In genomic region chr20:38173237-38174156, GRCh38 we compare ENCODE assay signal across 9 cellular contexts. TPM values are rescaled to one million over a fixed set of nuclear protein-coding genes. Genes with fewer than 3 reads are reported as not detected.
A peak's percentile ranks its signal among the peaks of the same experiment; 100 is the strongest.
DNase-seq lines count a peak whose midpoint lies in the region; ATAC-seq, FAIRE-seq and TF ChIP-seq lines count a peak whose summit lies in the region.
"Had no signal": no experiment of that assay in that cellular context is flagged by ENCODE, and none has a peak within 500 bp of the region (broad histone marks: within the 10 kb centered on the region; RNA-seq: fewer than 3 reads in every experiment).

No MANE protein-coding gene starts in this region.

- H3K4me2 ChIP-seq in keratinocyte (ENCODE audit: control insufficient read depth, extremely low read depth, insufficient read depth, low read depth, low read length): peak overlapping the region; percentile 1

- H2AFZ ChIP-seq in keratinocyte (ENCODE audit: control insufficient read depth, low read length): no peak overlapping the region

- no peaks in the 10 kb centered on the region for H3K36me3 Mint-ChIP-seq in HFFc6 (ENCODE audit: low read depth)
- H3K36me3 Mint-ChIP-seq: CD4-positive, CD25-positive, alpha-beta regulatory T cell had no signal

- no peaks in the 10 kb centered on the region for H3K36me3 ChIP-seq in keratinocyte (ENCODE audit: control insufficient read depth in 2 of 2, extremely low read depth in 1 of 2, insufficient read depth in 2 of 2, low read length in 2 of 2)

- ATAC-seq in HG03139 (IDR thresholded peaks at IDR 0.05; ENCODE audit: unreplicated experiment) (no peak), GM18868 (IDR thresholded peaks at IDR 0.05; ENCODE audit: unreplicated experiment) (no peak)

- no peaks in the 10 kb centered on the region for H3K9me1 ChIP-seq in keratinocyte (ENCODE audit: control insufficient read depth, extremely low read depth, insufficient read depth, low read length)

- no peaks in the 10 kb centered on the region for H4K20me1 ChIP-seq in keratinocyte (ENCODE audit: control insufficient read depth, extremely low read depth, insufficient read depth, low read length)

- dilution Hi-C loops in keratinocyte (cut with MboI; ENCODE audit: extremely low pct_ligation_motif_present, low sequenced_read_pairs): no loop called here

- no peaks in the 10 kb centered on the region for H3K79me2 ChIP-seq in keratinocyte (ENCODE audit: control insufficient read depth, insufficient read depth, low read length)

- peak; percentile 34 for FAIRE-seq in keratinocyte (lab: Jason Lieb, UNC)

- H3K9me3 Mint-ChIP-seq in HFFc6: no peaks in the 10 kb centered on the region
- H3K9me3 Mint-ChIP-seq: CD4-positive, CD25-positive, alpha-beta regulatory T cell had no signal

- no peak overlapping the region for H3K27ac ChIP-seq in keratinocyte (ENCODE audit: control insufficient read depth, insufficient read depth, low read length)

- DNase-seq in 8988T (peak; percentile 59), HFFc6 (peak; percentile 85), astrocyte of the cerebellum (ENCODE audit: low read depth) (peak; percentile 42), keratinocyte (ENCODE audit: low read depth, low spot score) (no peak), germinal center (ENCODE audit: low spot score) (no peak)
- no peak for DNase-seq in activated T-cell treated with anti-CD3 and anti-CD28 coated beads, Interleukin-2, amount 50 U/mL, for 48 hours
- DNase-seq: CD4-positive, CD25-positive, alpha-beta regulatory T cell had no signal

- peaks cover 72% of the 10 kb centered on the region for H3K4me1 Mint-ChIP-seq in HFFc6 (ENCODE audit: low read depth)

- H3K4me1 ChIP-seq in keratinocyte (ENCODE audit: control insufficient read depth, extremely low read depth, insufficient read depth, low read length): peaks cover 23% of the 10 kb centered on the region

- no peak overlapping the region for H3K9ac ChIP-seq in keratinocyte (ENCODE audit: control insufficient read depth, extremely low read depth, insufficient read depth, low read length)

- TF ChIP-seq CTCF in HFFc6 (IDR thresholded peaks at IDR 0.05): peak; percentile 41; the same call in 1 of the 2 replicates
- no peak for TF ChIP-seq CTCF in astrocyte of the cerebellum (IDR thresholded peaks at IDR 0.05; ENCODE audit: low read depth, low read length, missing control alignments)
- peak in 1 of 3 experiments; percentile 48 for TF ChIP-seq CTCF in keratinocyte (optimal IDR thresholded peaks at IDR 0.05 in 1 of 3, IDR thresholded peaks at IDR 0.05 in 1 of 3, conservative IDR thresholded peaks at IDR 0.05 in 1 of 3; ENCODE audit: extremely low read depth in 1 of 3, insufficient read depth in 2 of 3, low read length in 3 of 3)

- no peaks in the 10 kb centered on the region for H3K9me3 ChIP-seq in keratinocyte (ENCODE audit: control insufficient read depth, low read depth, low read length)

- no peak overlapping the region for H3K4me3 ChIP-seq in astrocyte of the cerebellum (ENCODE audit: low read depth, low read length)
- no peak overlapping the region for H3K4me3 ChIP-seq in keratinocyte (ENCODE audit: control insufficient read depth in 2 of 3, extremely low read depth in 1 of 3, insufficient read depth in 2 of 3, low read depth in 1 of 3, low read length in 3 of 3)

- in situ Hi-C loops in astrocyte of the cerebellum (cut with HindIII; ENCODE audit: low sequenced_read_pairs): no loop called here

- H3K4me3 Mint-ChIP-seq in HFFc6: peak overlapping the region; percentile 30; the same call in 1 of the 2 replicates
- H3K4me3 Mint-ChIP-seq: CD4-positive, CD25-positive, alpha-beta regulatory T cell had no signal

- H3K27ac Mint-ChIP-seq in HFFc6: peak overlapping the region; percentile 77
- H3K27ac Mint-ChIP-seq: CD4-positive, CD25-positive, alpha-beta regulatory T cell had no signal

- peaks cover 2% of the 10 kb centered on the region for H3K27me3 Mint-ChIP-seq in HFFc6 (ENCODE audit: insufficient read depth)

- H3K27me3 ChIP-seq in keratinocyte (ENCODE audit: control insufficient read depth, extremely low read depth, insufficient read depth, low read length): no peaks in the 10 kb centered on the region

RNA-seq across cellular contexts. Expression of gene TGM2, which starts 8.4 kb away (rescaled TPM):
- total RNA-seq in HFFc6 (2021; fragmentation: NEBNext Ultra II Directional; extraction: Animal tissue kit (Norgen Biotek cat#: 25700)): 100 to 1,000 TPM in 5 of 6 experiments, 10 to 100 TPM in 1; 99.6 to 430 (median 111) TPM
- 18.4 to 50.3 TPM (median 18.7 TPM) in 3 replicates for polyA plus RNA-seq in keratinocyte
- 0.86 TPM for polyA plus RNA-seq in keratinocyte (2011; ENCODE audit: low read depth)
- polyA plus RNA-seq in keratinocyte (2011; cell fraction: cytosol; rRNA removed): 16.2 and 22.6 TPM in 2 replicates
- 30.9 and 32.5 TPM in 2 replicates for polyA plus RNA-seq in keratinocyte (2011; cell fraction: nucleus; rRNA removed)
- polyA plus RNA-seq in keratinocyte (2012; ENCODE audit: low replicate concordance): 0.38 and 57.9 TPM in 2 replicates
- polyA minus RNA-seq in keratinocyte: 27.4 to 122 TPM (median 29.7 TPM) in 3 replicates
- polyA minus RNA-seq in keratinocyte (2011; cell fraction: cytosol; rRNA and poly(A)+ RNA removed): 50.3 TPM
- polyA minus RNA-seq in keratinocyte (2011; cell fraction: nucleus; rRNA and poly(A)+ RNA removed): 29.2 and 30.7 TPM in 2 replicates
- total RNA-seq: CD4-positive, CD25-positive, alpha-beta regulatory T cell had no signal

Comparison
In these comparisons a context has a peak if more than half of its experiments do, and no peak if none do; other contexts are left out.
1. DNase-seq: peak in 8988T (single experiment), HFFc6 (single experiment) and astrocyte of the cerebellum (single experiment); none in keratinocyte (single experiment), activated T-cell treated with anti-CD3 and anti-CD28 coated beads, Interleukin-2, amount 50 U/mL, for 48 hours (0 of 2) and germinal center (single experiment).